In the genomic region with DNA sequence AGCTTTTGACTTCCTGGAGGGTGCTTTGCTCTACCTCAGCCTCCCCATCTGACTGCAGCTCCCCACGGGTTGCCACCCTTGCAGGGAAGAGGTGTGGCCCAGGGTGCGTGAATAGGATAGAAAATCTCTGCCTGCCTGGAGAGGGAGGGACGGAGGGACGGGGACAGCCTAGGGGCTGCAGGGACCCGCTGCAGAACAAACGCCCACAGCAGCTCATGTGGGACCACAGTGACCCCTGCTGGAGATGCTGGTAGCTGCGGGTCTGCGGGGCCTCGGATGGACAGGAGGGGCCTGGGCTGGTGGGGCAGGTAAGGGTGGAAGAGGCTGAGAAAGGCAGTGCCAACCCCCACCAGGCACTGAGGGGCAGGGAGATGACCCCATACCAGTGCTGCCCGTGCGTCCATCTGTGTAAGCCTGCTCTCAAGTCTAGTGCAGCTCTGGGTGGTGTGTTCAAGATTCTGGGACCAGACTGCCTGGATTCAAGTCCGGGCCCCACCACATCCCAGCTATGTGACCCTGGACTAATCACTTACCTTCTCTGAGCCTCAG, we compare ENCODE assay signal across 8 cellular contexts. TPM values are rescaled to one million over a fixed set of nuclear protein-coding genes. Genes with fewer than 3 reads are reported as not detected.
DNase-seq lines count a peak whose midpoint lies in the region; ATAC-seq and TF ChIP-seq lines count a peak whose summit lies in the region.

No MANE protein-coding gene starts in this region.

- DNase-seq in CD4-positive, alpha-beta T cell: peak; percentile 42 to 70 (median 56)
- DNase-seq in HFF-Myc (ENCODE audit: extremely low read depth, low read depth): no peak
- DNase-seq in Panc1 (ENCODE audit: low read depth, low spot score): no peak
- DNase-seq in activated T-cell treated with anti-CD3 and anti-CD28 coated beads, Interleukin-2, amount 50 U/mL, for 72 hours: peak; percentile 72 to 78
- DNase-seq in fibroblast of pulmonary artery (ENCODE audit: low read depth): peak; percentile 64
- DNase-seq in neuronal stem cell (ENCODE audit: low spot score): peak; percentile 80
- DNase-seq in suprapubic skin (ENCODE audit: low spot score in 2 of 2): peak in 1 of 2 donors; percentile 68

- H3K18ac ChIP-seq in neuronal stem cell (ENCODE audit: low read length): no peak overlapping the region

- no peak overlapping the region for H3K27ac Mint-ChIP-seq in CD4-positive, alpha-beta T cell
- H3K27ac Mint-ChIP-seq in activated T-cell treated with anti-CD3 and anti-CD28 coated beads, Interleukin-2, amount 50 U/mL, for 72 hours: no peak overlapping the region

- POLR2A ChIA-PET in CD4-positive, alpha-beta T cell (lab: Charles Lee): no interaction called here
- POLR2A ChIA-PET in Panc1 (lab: Charles Lee): no interaction called here

- peaks cover 12% of the 10 kb centered on the region for H3K4me1 ChIP-seq in Panc1 (ENCODE audit: control insufficient read depth, insufficient read depth, low read length)
- H3K4me1 ChIP-seq in neuronal stem cell (ENCODE audit: control insufficient read depth in 2 of 2, insufficient read depth in 1 of 2, low read depth in 1 of 2, low read length in 2 of 2): peaks cover 2 to 8% of the 10 kb centered on the region in 2 donors
- peaks cover 6% of the 10 kb centered on the region for H3K4me1 ChIP-seq in suprapubic skin

- peak overlapping the region; percentile 78 for H2AFZ ChIP-seq in neuronal stem cell (ENCODE audit: low read length)

- ATAC-seq in CD4-positive, alpha-beta T cell (ENCODE audit: poor library complexity): peak; percentile 64
- ATAC-seq in Panc1: peak; percentile 79
- ATAC-seq in activated T-cell treated with anti-CD3 and anti-CD28 coated beads, Interleukin-2, amount 50 U/mL, for 72 hours (replicated peaks in 1 of 2): peak; percentile 68 to 73
- ATAC-seq in HG02973 (IDR thresholded peaks at IDR 0.05; ENCODE audit: unreplicated experiment): no peak

- no TSS peak for BruUV-seq in Panc1 (replicated peaks; lab: Mats Ljungman, UMichigan)

- no peak overlapping the region for H2BK15ac ChIP-seq in neuronal stem cell (ENCODE audit: low read length)

- H4K91ac ChIP-seq in neuronal stem cell (ENCODE audit: low read depth, low read length, poor library complexity): no peak overlapping the region

- no peak overlapping the region for H2AK5ac ChIP-seq in neuronal stem cell (ENCODE audit: low read depth, low read length)

- peaks cover 5% of the 10 kb centered on the region for H3K27me3 ChIP-seq in CD4-positive, alpha-beta T cell (ENCODE audit: control insufficient read depth, insufficient read depth, low read length)
- no peaks in the 10 kb centered on the region for H3K27me3 ChIP-seq in Panc1 (ENCODE audit: control insufficient read depth, insufficient read depth, low read length)
- H3K27me3 ChIP-seq in neuronal stem cell (ENCODE audit: control insufficient read depth in 3 of 3, insufficient read depth in 3 of 3, low read depth in 1 of 3, low read length in 3 of 3): peaks cover 0 to 17% (median 0%) of the 10 kb centered on the region in 3 experiments
- no peaks in the 10 kb centered on the region for H3K27me3 ChIP-seq in suprapubic skin

- H3K36me3 ChIP-seq in Panc1 (ENCODE audit: control insufficient read depth, insufficient read depth, low read length) (no peaks in the 10 kb centered on the region), neuronal stem cell (replicated peaks in 1 of 2; ENCODE audit: control insufficient read depth in 2 of 2, insufficient read depth in 2 of 2, low read length in 2 of 2) (no peaks in the 10 kb centered on the region), suprapubic skin (no peaks in the 10 kb centered on the region)

- no peaks in the 10 kb centered on the region for H3K4me1 Mint-ChIP-seq in CD4-positive, alpha-beta T cell (ENCODE audit: low read depth)
- no peaks in the 10 kb centered on the region for H3K4me1 Mint-ChIP-seq in activated T-cell treated with anti-CD3 and anti-CD28 coated beads, Interleukin-2, amount 50 U/mL, for 72 hours (ENCODE audit: low read depth)

- CTCF ChIA-PET in CD4-positive, alpha-beta T cell (lab: Charles Lee): interaction anchor here (0.6 to 2.2 kb wide), 8 partner anchors 9 to 628 kb away, joined by 3 to 13 read pairs (median 3); no protein-coding TSS in a partner anchor
- CTCF ChIA-PET in Panc1 (lab: Charles Lee): interaction anchor here (0.5 to 1.6 kb wide), 10 partner anchors 34 to 1133 kb away, joined by 3 to 13 read pairs (median 4); no protein-coding TSS in a partner anchor

- H4K8ac ChIP-seq in neuronal stem cell (ENCODE audit: low read depth, low read length): no peak overlapping the region

- no peak overlapping the region for H3K23ac ChIP-seq in neuronal stem cell (ENCODE audit: low read depth, low read length, poor library complexity)

- in situ Hi-C loops in Panc1 (cut with HindIII; ENCODE audit: low pct_unique_long_range_greater_than_20kb, low sequenced_read_pairs): no loop called here

- H3K9me3 ChIP-seq in CD4-positive, alpha-beta T cell (ENCODE audit: control insufficient read depth, low read length): no peaks in the 10 kb centered on the region
- H3K9me3 ChIP-seq in Panc1 (ENCODE audit: control insufficient read depth, insufficient read depth, low read depth, low read length) (no peaks in the 10 kb centered on the region), neuronal stem cell (replicated peaks in 1 of 2; ENCODE audit: control insufficient read depth in 2 of 2, insufficient read depth in 1 of 2, low read depth in 1 of 2, low read length in 2 of 2) (no peaks in the 10 kb centered on the region), suprapubic skin (no peaks in the 10 kb centered on the region)

- H3K27ac ChIP-seq in CD4-positive, alpha-beta T cell (ENCODE audit: low read depth, low read length): no peak overlapping the region
- H3K27ac ChIP-seq in Panc1 (ENCODE audit: low read length): no peak overlapping the region
- H3K27ac ChIP-seq in neuronal stem cell (replicated peaks; ENCODE audit: low read length): no peak overlapping the region
- no peak overlapping the region for H3K27ac ChIP-seq in suprapubic skin

- H3K4me3 Mint-ChIP-seq in CD4-positive, alpha-beta T cell: no peak overlapping the region
- no peak overlapping the region for H3K4me3 Mint-ChIP-seq in activated T-cell treated with anti-CD3 and anti-CD28 coated beads, Interleukin-2, amount 50 U/mL, for 72 hours

- no peaks in the 10 kb centered on the region for H3K79me1 ChIP-seq in neuronal stem cell (ENCODE audit: low read depth, low read length)

- no peak for TF ChIP-seq POLR2A in suprapubic skin (IDR thresholded peaks at IDR 0.05)

- no peak for TF ChIP-seq EP300 in suprapubic skin (IDR thresholded peaks at IDR 0.05)

- H3K9ac ChIP-seq in neuronal stem cell (ENCODE audit: low read depth, low read length, poor library complexity): no peak overlapping the region

- H3K9me3 Mint-ChIP-seq in CD4-positive, alpha-beta T cell: no peaks in the 10 kb centered on the region
- H3K9me3 Mint-ChIP-seq in activated T-cell treated with anti-CD3 and anti-CD28 coated beads, Interleukin-2, amount 50 U/mL, for 72 hours: no peaks in the 10 kb centered on the region

- peak; percentile 76 for TF ChIP-seq CTCF in CD4-positive, alpha-beta T cell (IDR thresholded peaks at IDR 0.05)
- peak; percentile 94 for TF ChIP-seq CTCF in HFF-Myc (IDR thresholded peaks at IDR 0.05; ENCODE audit: low read depth, low read length, missing control alignments)
- peak; percentile 96 for TF ChIP-seq CTCF in Panc1 (IDR thresholded peaks at IDR 0.05)
- TF ChIP-seq CTCF in fibroblast of pulmonary artery (IDR thresholded peaks at IDR 0.05; ENCODE audit: low read length, missing control alignments): peak; percentile 94
- TF ChIP-seq CTCF in suprapubic skin (IDR thresholded peaks at IDR 0.05): peak; percentile 61 to 81

- no peaks in the 10 kb centered on the region for H3K27me3 Mint-ChIP-seq in CD4-positive, alpha-beta T cell
- peaks cover 15% of the 10 kb centered on the region for H3K27me3 Mint-ChIP-seq in activated T-cell treated with anti-CD3 and anti-CD28 coated beads, Interleukin-2, amount 50 U/mL, for 72 hours (ENCODE audit: low read depth)

- H2BK12ac ChIP-seq in neuronal stem cell (ENCODE audit: low read length): no peak overlapping the region

- no CpG with 5 or more reads among the region's 12 CpGs for WGBS in neuronal stem cell (ENCODE audit: extremely low coverage in 2 of 2, insufficient read length in 2 of 2, insufficient replicate concordance in 1 of 2), 2 donors
- WGBS in suprapubic skin: 24% methylated on average over 6 of the region's 12 CpGs

- H3K36me3 Mint-ChIP-seq in CD4-positive, alpha-beta T cell (ENCODE audit: low read depth): no peaks in the 10 kb centered on the region
- H3K36me3 Mint-ChIP-seq in activated T-cell treated with anti-CD3 and anti-CD28 coated beads, Interleukin-2, amount 50 U/mL, for 72 hours (ENCODE audit: insufficient read depth in 2 of 2): no peaks in the 10 kb centered on the region

- intact Hi-C loops in CD4-positive, alpha-beta T cell (cut with DNase I, micrococcal nuclease): loop anchor here (1.0 to 5.0 kb wide), 4 partner anchors 149 to 656 kb away; no protein-coding TSS in a partner anchor
- intact Hi-C loops in Panc1 (cut with micrococcal nuclease; ENCODE audit: unreplicated experiment): loop anchor here (5.0 kb wide), 1 partner anchor 149 kb away; no protein-coding TSS in a partner anchor

- no peak overlapping the region for H2BK5ac ChIP-seq in neuronal stem cell (ENCODE audit: low read length)

- no peak overlapping the region for H2BK120ac ChIP-seq in neuronal stem cell (ENCODE audit: low read depth, low read length)

- no peak overlapping the region for H3K4ac ChIP-seq in neuronal stem cell (ENCODE audit: low read length)

- no peak overlapping the region for H3K14ac ChIP-seq in neuronal stem cell (ENCODE audit: low read length)

- H3K4me3 ChIP-seq in HFF-Myc (replicated peaks; ENCODE audit: low read depth, low read length): no peak overlapping the region
- H3K4me3 ChIP-seq in Panc1 (ENCODE audit: low read depth in 2 of 2, low read length in 2 of 2): peak overlapping the region in 1 of 2 experiments; percentile 23; a peak in 2 of 4 replicates
- no peak overlapping the region for H3K4me3 ChIP-seq in fibroblast of pulmonary artery (replicated peaks; ENCODE audit: low read depth, low read length)
- no peak overlapping the region for H3K4me3 ChIP-seq in neuronal stem cell (ENCODE audit: low read length in 2 of 2)
- no peak overlapping the region for H3K4me3 ChIP-seq in suprapubic skin

- H3K4me2 ChIP-seq in neuronal stem cell (ENCODE audit: insufficient read depth, low read length, poor library complexity, severe bottlenecking): no peak overlapping the region

RNA-seq across cellular contexts. Expression of gene KIAA1755, which starts 39.4 kb away (rescaled TPM):
- total RNA-seq in CD4-positive, alpha-beta T cell: not detected
- total RNA-seq in Panc1 (2021; ENCODE audit: unreplicated experiment) (0.08 TPM), suprapubic skin (1 to 10 TPM in 3 of 4 donors, not detected in 1; 1.2 to 3.3 (median 2.0) TPM)
- polyA plus RNA-seq in Panc1 (2012; ENCODE audit: insufficient read length): 0.21 TPM
- total RNA-seq in activated T-cell treated with anti-CD3 and anti-CD28 coated beads, Interleukin-2, amount 50 U/mL, for 72 hours: not detected
- 0.33 TPM for polyA plus RNA-seq in neuronal stem cell (2013, experiment 1 of 2)
- polyA plus RNA-seq in neuronal stem cell (2013, experiment 2 of 2): 0.21 TPM

RNA-seq across cellular contexts. Expression of gene TGM2, which starts 56.0 kb away (rescaled TPM):
- under 1 TPM; 0.06 to 0.27 TPM for total RNA-seq in CD4-positive, alpha-beta T cell
- total RNA-seq in Panc1 (2021; ENCODE audit: unreplicated experiment) (113 TPM), suprapubic skin (1 to 10 TPM; 1.5 to 6.6 (median 3.8) TPM)
- polyA plus RNA-seq in Panc1 (2012; ENCODE audit: insufficient read length): 205 TPM
- under 1 TPM; 0.23 to 0.38 TPM for total RNA-seq in activated T-cell treated with anti-CD3 and anti-CD28 coated beads, Interleukin-2, amount 50 U/mL, for 72 hours
- polyA plus RNA-seq in neuronal stem cell (2013, experiment 1 of 2): 0.46 TPM
- polyA plus RNA-seq in neuronal stem cell (2013, experiment 2 of 2): 0.39 TPM

Comparison
In these comparisons a context has a peak if more than half of its experiments do, and no peak if none do; other contexts are left out.
1. DNase-seq: peak in CD4-positive, alpha-beta T cell (10 of 10), activated T-cell treated with anti-CD3 and anti-CD28 coated beads, Interleukin-2, amount 50 U/mL, for 72 hours (2 of 2), fibroblast of pulmonary artery (single experiment) and neuronal stem cell (single experiment); none in HFF-Myc (single experiment) and Panc1 (single experiment).
2. RNA of gene TGM2, which starts 56.0 kb away (total RNA-seq): 113 TPM in Panc1 (single experiment); 1.5 to 6.6 TPM in suprapubic skin, 0.23 to 0.38 TPM in activated T-cell treated with anti-CD3 and anti-CD28 coated beads, Interleukin-2, amount 50 U/mL, for 72 hours and 0.06 to 0.27 TPM in CD4-positive, alpha-beta T cell; every median in the first group is over 10 times any median in the second.
3. Peak in every context shown above with its lines, with median percentiles within 50 percentile points of each other: CTCF ChIP-seq.